In the genomic region with DNA sequence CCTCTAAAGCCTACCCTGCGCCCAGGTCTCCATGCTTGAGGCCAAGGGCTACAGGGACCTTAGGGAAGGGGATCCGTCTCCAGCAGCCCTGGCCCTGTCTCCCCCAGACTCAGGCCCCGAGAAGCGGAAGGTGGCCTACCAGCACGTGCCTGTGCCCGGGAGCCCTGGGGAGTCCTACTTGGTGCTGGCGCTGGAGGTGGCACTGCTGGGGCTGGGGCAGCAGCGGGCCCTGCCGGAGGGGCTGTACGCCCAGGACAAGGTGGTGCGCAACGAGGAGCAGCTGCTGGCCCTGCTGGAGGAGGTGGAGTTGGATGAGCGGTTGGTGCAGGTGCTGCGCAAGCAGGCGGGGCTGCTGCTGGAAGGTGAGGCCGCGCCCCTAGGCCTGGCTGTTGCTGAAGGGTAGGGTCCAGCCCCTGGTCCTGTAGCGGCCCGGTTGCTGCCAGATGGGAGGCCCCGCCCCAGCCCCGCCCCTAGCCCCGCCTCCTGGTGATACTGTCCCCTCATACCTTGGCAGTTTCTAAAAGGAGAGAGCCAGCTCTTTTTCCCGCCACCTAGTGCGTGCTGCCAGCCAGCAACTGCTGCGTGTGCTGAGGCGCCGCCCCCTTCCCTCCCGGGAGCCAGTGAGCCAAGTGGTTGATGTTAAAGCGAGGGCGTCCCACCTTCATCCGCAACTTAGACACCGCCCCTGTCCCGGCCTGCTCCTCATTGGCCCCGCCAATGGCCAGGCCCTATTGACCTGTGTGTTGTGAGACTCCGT, we compare ENCODE assay signal across 1 cellular context.
TF ChIP-seq lines count a peak whose summit lies in the region.

No MANE protein-coding gene starts in this region.

TF ChIP-seq in IMR-90, 13 proteins besides CTCF, POLR2A, EP300 and RAD21:
- TF ChIP-seq NFE2L2 (IDR thresholded peaks at IDR 0.05; ENCODE audit: low read depth, low read length) (no peak), MAFK (IDR thresholded peaks at IDR 0.05; ENCODE audit: low read depth, low read length) (no peak), CEBPB (IDR thresholded peaks at IDR 0.05; ENCODE audit: low read depth, low read length) (no peak)
